Comparison of ENCODE assay signal across 8 cellular contexts in the genomic region with DNA sequence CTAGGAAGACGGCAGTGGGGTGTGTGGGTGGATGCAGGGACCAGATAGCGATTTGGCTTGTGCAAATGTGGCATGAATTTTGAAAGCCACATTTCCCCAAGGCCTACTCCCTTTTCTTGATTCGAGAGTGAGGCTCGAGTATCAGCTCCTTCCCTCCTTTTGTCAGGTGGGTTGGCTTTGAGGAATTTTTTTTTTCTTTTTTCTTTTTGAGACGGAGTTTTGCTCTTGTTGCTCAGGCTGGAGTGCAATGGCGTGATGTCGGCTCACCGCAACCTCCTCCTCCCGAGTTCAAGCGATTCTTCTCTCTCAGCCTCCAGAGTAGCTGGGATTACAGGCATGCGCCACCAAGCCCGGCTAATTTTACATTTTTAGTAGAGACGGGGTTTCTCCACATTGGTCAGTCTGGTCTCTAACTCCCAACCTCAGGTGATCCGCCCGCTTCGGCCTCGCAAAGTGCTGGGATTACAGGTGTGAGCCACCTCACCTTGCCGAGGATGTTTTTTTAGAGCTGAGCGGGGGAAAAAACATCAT.
DNase-seq lines count a peak whose midpoint lies in the region; FAIRE-seq and TF ChIP-seq lines count a peak whose summit lies in the region.
"Not testable (repeated sequence)": the region's sequence is repeated elsewhere in the genome, so short reads cannot be mapped to it uniquely, and the experiment has no call there.

No MANE protein-coding gene starts in this region.

- H3F3A ChIP-seq in MM.1S (ENCODE audit: insufficient read depth, low read length), result not testable (repeated sequence)

- not testable (repeated sequence) for H3K27me3 Mint-ChIP-seq in CD4-positive, alpha-beta memory T cell; activated CD4-positive, alpha-beta T cell treated with anti-CD3 and anti-CD28 coated beads, Interleukin-2, amount 10 ng/mL, durations not matched to agents 24 days and 14 days; astrocyte (ENCODE audit: low read depth, unreplicated experiment); neural crest cell (ENCODE audit: low read depth); stimulated activated naive CD8-positive, alpha-beta T cell treated with anti-CD3 and anti-CD28 coated beads, Interleukin-15, Interleukin-2, amounts not matched to agents 100 ng/mL and 50 ng/mL, for 24 hours

- not testable (repeated sequence) for FAIRE-seq in astrocyte (lab: Jason Lieb, UNC); keratinocyte (lab: Jason Lieb, UNC)

- H3K9ac ChIP-seq in MM.1S (ENCODE audit: low read length); astrocyte (ENCODE audit: low read length): not testable (repeated sequence)
- H3K9ac ChIP-seq in keratinocyte (ENCODE audit: control insufficient read depth, extremely low read depth, insufficient read depth, low read length), result peak overlapping the region; percentile 44

- POLR2A ChIA-PET in CD4-positive, alpha-beta memory T cell (lab: Charles Lee; ENCODE audit: partially characterized antibody), result interaction anchor here (0.7 to 2.6 kb wide), 16 partner anchors 10 to 335 kb away, joined by 3 to 41 read pairs (median 6); partner anchors contain the start of genes FAM72B and SRGAP2C

- peak in 1 of 5 donors; percentile 40 for DNase-seq in CD4-positive, alpha-beta memory T cell
- not testable (repeated sequence) for DNase-seq in MM.1S; activated CD4-positive, alpha-beta T cell treated with anti-CD3 and anti-CD28 coated beads, Interleukin-2, amount 10 ng/mL, durations not matched to agents 24 days and 14 days; astrocyte (ENCODE audit: low read depth); epithelial cell of esophagus (ENCODE audit: low read depth); keratinocyte (ENCODE audit: low read depth, low spot score); neural crest cell (ENCODE audit: low read depth, low spot score)

- H3K9me3 ChIP-seq in CD4-positive, alpha-beta memory T cell (ENCODE audit: control insufficient read depth in 1 of 2, low read length in 2 of 2); MM.1S (replicated peaks; ENCODE audit: insufficient read depth, low read length); astrocyte (ENCODE audit: insufficient read depth, low read depth, low read length); keratinocyte (ENCODE audit: control insufficient read depth, low read depth, low read length): not testable (repeated sequence)

- H3K4me1 Mint-ChIP-seq in CD4-positive, alpha-beta memory T cell, result peaks cover 53 to 83% (median 70%) of the 10 kb centered on the region in 4 donors
- peaks cover 59% of the 10 kb centered on the region for H3K4me1 Mint-ChIP-seq in activated CD4-positive, alpha-beta T cell treated with anti-CD3 and anti-CD28 coated beads, Interleukin-2, amount 10 ng/mL, durations not matched to agents 24 days and 14 days
- H3K4me1 Mint-ChIP-seq in astrocyte (ENCODE audit: low read depth, unreplicated experiment), result not testable (repeated sequence)
- peaks cover 29% of the 10 kb centered on the region for H3K4me1 Mint-ChIP-seq in neural crest cell
- peaks cover 57% of the 10 kb centered on the region for H3K4me1 Mint-ChIP-seq in stimulated activated naive CD8-positive, alpha-beta T cell treated with anti-CD3 and anti-CD28 coated beads, Interleukin-15, Interleukin-2, amounts not matched to agents 100 ng/mL and 50 ng/mL, for 24 hours (ENCODE audit: low read depth)

- peak overlapping the region; percentile 50 to 83 for H3K4me3 ChIP-seq in CD4-positive, alpha-beta memory T cell (ENCODE audit: low read length in 2 of 2)
- H3K4me3 ChIP-seq in MM.1S (ENCODE audit: low read length) (peak overlapping the region; percentile 56), astrocyte (ENCODE audit: insufficient read depth, low read depth, low read length) (peak overlapping the region; percentile 23), epithelial cell of esophagus (ENCODE audit: low read length) (peak overlapping the region; percentile 50), keratinocyte (ENCODE audit: control insufficient read depth in 2 of 3, extremely low read depth in 1 of 3, insufficient read depth in 2 of 3, low read depth in 1 of 3, low read length in 3 of 3) (peak overlapping the region; percentile 55 to 66 (median 57))

- H3K4me1 ChIP-seq in CD4-positive, alpha-beta memory T cell (ENCODE audit: insufficient read depth, low read length), result peaks cover 58% of the 10 kb centered on the region
- not testable (repeated sequence) for H3K4me1 ChIP-seq in MM.1S (ENCODE audit: low read length); astrocyte (ENCODE audit: insufficient read depth, low read length); keratinocyte (ENCODE audit: control insufficient read depth, extremely low read depth, insufficient read depth, low read length)

- CTCF ChIA-PET in CD4-positive, alpha-beta memory T cell (lab: Charles Lee; ENCODE audit: partially characterized antibody), result interaction anchor here (0.7 to 2.9 kb wide), 13 partner anchors 10 to 76 kb away, joined by 3 to 16 read pairs (median 5); no protein-coding TSS in a partner anchor

- H3K27ac Mint-ChIP-seq in CD4-positive, alpha-beta memory T cell, result peak overlapping the region; percentile 76 to 97 (median 95)
- peak overlapping the region; percentile 95 for H3K27ac Mint-ChIP-seq in activated CD4-positive, alpha-beta T cell treated with anti-CD3 and anti-CD28 coated beads, Interleukin-2, amount 10 ng/mL, durations not matched to agents 24 days and 14 days
- H3K27ac Mint-ChIP-seq in astrocyte (ENCODE audit: unreplicated experiment), result peak overlapping the region; percentile 53
- H3K27ac Mint-ChIP-seq in neural crest cell (ENCODE audit: unreplicated experiment), result peak overlapping the region; percentile 95
- peak overlapping the region; percentile 89 for H3K27ac Mint-ChIP-seq in stimulated activated naive CD8-positive, alpha-beta T cell treated with anti-CD3 and anti-CD28 coated beads, Interleukin-15, Interleukin-2, amounts not matched to agents 100 ng/mL and 50 ng/mL, for 24 hours

- H3K27me3 ChIP-seq in CD4-positive, alpha-beta memory T cell (ENCODE audit: insufficient read depth, low read length); MM.1S (replicated peaks; ENCODE audit: insufficient read depth, low read length); keratinocyte (ENCODE audit: control insufficient read depth, extremely low read depth, insufficient read depth, low read length): not testable (repeated sequence)
- peaks cover 11% of the 10 kb centered on the region for H3K27me3 ChIP-seq in astrocyte (ENCODE audit: insufficient read depth, low read length)

- H3K9me3 Mint-ChIP-seq in CD4-positive, alpha-beta memory T cell; astrocyte (ENCODE audit: unreplicated experiment); neural crest cell; stimulated activated naive CD8-positive, alpha-beta T cell treated with anti-CD3 and anti-CD28 coated beads, Interleukin-15, Interleukin-2, amounts not matched to agents 100 ng/mL and 50 ng/mL, for 24 hours: not testable (repeated sequence)
- H3K9me3 Mint-ChIP-seq in activated CD4-positive, alpha-beta T cell treated with anti-CD3 and anti-CD28 coated beads, Interleukin-2, amount 10 ng/mL, durations not matched to agents 24 days and 14 days, result peaks cover 13% of the 10 kb centered on the region

- H3K9me1 ChIP-seq in keratinocyte (ENCODE audit: control insufficient read depth, extremely low read depth, insufficient read depth, low read length), result not testable (repeated sequence)

- H3K4me2 ChIP-seq in MM.1S (ENCODE audit: low read depth, low read length) (peak overlapping the region; percentile 60; the same call in 1 of the 2 replicates), astrocyte (ENCODE audit: low read length) (peak overlapping the region; percentile 76), keratinocyte (ENCODE audit: control insufficient read depth, extremely low read depth, insufficient read depth, low read depth, low read length) (peak overlapping the region; percentile 80)

- H3K36me3 Mint-ChIP-seq in CD4-positive, alpha-beta memory T cell, result peaks cover 10 to 15% of the 10 kb centered on the region in 2 donors
- H3K36me3 Mint-ChIP-seq in activated CD4-positive, alpha-beta T cell treated with anti-CD3 and anti-CD28 coated beads, Interleukin-2, amount 10 ng/mL, durations not matched to agents 24 days and 14 days (ENCODE audit: low read depth), result peaks cover 18% of the 10 kb centered on the region
- not testable (repeated sequence) for H3K36me3 Mint-ChIP-seq in astrocyte (ENCODE audit: low read depth, unreplicated experiment); neural crest cell (ENCODE audit: low read depth); stimulated activated naive CD8-positive, alpha-beta T cell treated with anti-CD3 and anti-CD28 coated beads, Interleukin-15, Interleukin-2, amounts not matched to agents 100 ng/mL and 50 ng/mL, for 24 hours (ENCODE audit: low read depth)

- H3K4me3 Mint-ChIP-seq in CD4-positive, alpha-beta memory T cell, result peak overlapping the region; percentile 75 to 98 (median 92)
- H3K4me3 Mint-ChIP-seq in activated CD4-positive, alpha-beta T cell treated with anti-CD3 and anti-CD28 coated beads, Interleukin-2, amount 10 ng/mL, durations not matched to agents 24 days and 14 days, result peak overlapping the region; percentile 98
- H3K4me3 Mint-ChIP-seq in astrocyte (ENCODE audit: unreplicated experiment) (peak overlapping the region; percentile 89), neural crest cell (peak overlapping the region; percentile 87)
- peak overlapping the region; percentile 87 for H3K4me3 Mint-ChIP-seq in stimulated activated naive CD8-positive, alpha-beta T cell treated with anti-CD3 and anti-CD28 coated beads, Interleukin-15, Interleukin-2, amounts not matched to agents 100 ng/mL and 50 ng/mL, for 24 hours

- intact Hi-C loops in CD4-positive, alpha-beta memory T cell (cut with micrococcal nuclease), result loop anchor here (1.0 to 5.0 kb wide), 3 partner anchors 31 to 73 kb away; no protein-coding TSS in a partner anchor
- intact Hi-C loops in activated CD4-positive, alpha-beta T cell treated with anti-CD3 and anti-CD28 coated beads, Interleukin-2, amount 10 ng/mL, durations not matched to agents 24 days and 14 days (cut with micrococcal nuclease), result loop anchor here (10.0 kb wide), 1 partner anchor 125 kb away; no protein-coding TSS in a partner anchor

- peak overlapping the region; percentile 73 for H3K27ac ChIP-seq in CD4-positive, alpha-beta memory T cell (ENCODE audit: low read depth, low read length)
- H3K27ac ChIP-seq in MM.1S (ENCODE audit: low read length); astrocyte (ENCODE audit: low read depth, low read length); keratinocyte (ENCODE audit: control insufficient read depth, insufficient read depth, low read length): not testable (repeated sequence)

- H3K9me2 ChIP-seq in MM.1S (replicated peaks; ENCODE audit: insufficient read depth, low read length), result not testable (repeated sequence)

- not testable (repeated sequence) for H3K36me3 ChIP-seq in CD4-positive, alpha-beta memory T cell (ENCODE audit: insufficient read depth, low read length); MM.1S (replicated peaks; ENCODE audit: insufficient read depth, low read length); astrocyte (ENCODE audit: insufficient read depth, low read length); keratinocyte (ENCODE audit: control insufficient read depth in 2 of 2, extremely low read depth in 1 of 2, insufficient read depth in 2 of 2, low read length in 2 of 2)

- H3K79me2 ChIP-seq in MM.1S (ENCODE audit: low read length); astrocyte (ENCODE audit: insufficient read depth, low read length); keratinocyte (ENCODE audit: control insufficient read depth, insufficient read depth, low read length): not testable (repeated sequence)

- H4K20me1 ChIP-seq in MM.1S (ENCODE audit: insufficient read depth, low read length); astrocyte (ENCODE audit: insufficient read depth, low read length); keratinocyte (ENCODE audit: control insufficient read depth, extremely low read depth, insufficient read depth, low read length): not testable (repeated sequence)

- dilution Hi-C loops in keratinocyte (cut with MboI; ENCODE audit: extremely low pct_ligation_motif_present, low sequenced_read_pairs), result not testable (repeated sequence)

- TF ChIP-seq CTCF in MM.1S (IDR thresholded peaks at IDR 0.05; ENCODE audit: low read length); astrocyte (IDR thresholded peaks at IDR 0.05; ENCODE audit: insufficient read depth, low read depth, low read length); epithelial cell of esophagus (IDR thresholded peaks at IDR 0.05; ENCODE audit: insufficient read depth, low read depth, low read length, missing control alignments); keratinocyte (optimal IDR thresholded peaks at IDR 0.05 in 1 of 3, IDR thresholded peaks at IDR 0.05 in 1 of 3, conservative IDR thresholded peaks at IDR 0.05 in 1 of 3; ENCODE audit: extremely low read depth in 1 of 3, insufficient read depth in 2 of 3, low read length in 3 of 3); neural crest cell (conservative IDR thresholded peaks at IDR 0.05): not testable (repeated sequence)

- not testable (repeated sequence) for H2AFZ ChIP-seq in MM.1S (ENCODE audit: low read length)
- H2AFZ ChIP-seq in astrocyte (ENCODE audit: low read depth, low read length), result peak overlapping the region; percentile 73
- peak overlapping the region; percentile 89 for H2AFZ ChIP-seq in keratinocyte (ENCODE audit: control insufficient read depth, low read length)
